29 cellular contexts compared by ENCODE assay signal in genomic region chr7:93409324-93409723, GRCh38.
"Had no signal": no experiment of that assay in that cellular context is flagged by ENCODE, and none has a peak within 500 bp of the region (broad histone marks: within the 10 kb centered on the region; RNA-seq: fewer than 3 reads in every experiment).

No MANE protein-coding gene starts in this region.

- H3K4me2 ChIP-seq: hepatocyte had no signal

- DNase-seq: colonic mucosa; cortex of kidney; dermis blood vessel endothelial cell; dorsolateral prefrontal cortex; effector CD4-positive, alpha-beta T cell; effector CD8-positive, alpha-beta T cell; effector memory CD4-positive, alpha-beta T cell; effector memory CD8-positive, alpha-beta T cell; endodermal cell; erythroblast; esophagus squamous epithelium; foreskin fibroblast; foreskin keratinocyte; foreskin melanocyte; gastrocnemius medialis; glutamatergic neuron; head of caudate nucleus; heart left ventricle; heart right ventricle had no signal

- H3K4me3 ChIP-seq: colonic mucosa, coronary artery, dorsolateral prefrontal cortex, esophagus muscularis mucosa, esophagus squamous epithelium, gastrocnemius medialis, gastroesophageal sphincter, heart left ventricle, heart right ventricle, hepatocyte had no signal

- FAIRE-seq: colon, endometrium, endothelial cell of umbilical vein, frontal cortex had no signal

- H3K27me3 ChIP-seq: colonic mucosa, esophagus muscularis mucosa, esophagus squamous epithelium, gastrocnemius medialis, gastroesophageal sphincter, heart right ventricle, hepatocyte had no signal

- ATAC-seq: effector memory CD8-positive, alpha-beta T cell; esophagus mucosa; gastrocnemius medialis; gastroesophageal sphincter; heart left ventricle; heart right ventricle had no signal

- H2AFZ ChIP-seq: hepatocyte had no signal

- H3K79me2 ChIP-seq: hepatocyte had no signal

- H3K9me3 ChIP-seq: colonic mucosa, gastrocnemius medialis had no signal

- H3K27ac ChIP-seq: colonic mucosa, coronary artery, dorsolateral prefrontal cortex, epithelial cell of prostate, esophagus muscularis mucosa, esophagus squamous epithelium, foreskin keratinocyte, gastrocnemius medialis, gastroesophageal sphincter, heart left ventricle, heart right ventricle, hepatocyte had no signal

- H3K36me3 ChIP-seq: colonic mucosa, esophagus muscularis mucosa, esophagus squamous epithelium, gastrocnemius medialis, gastroesophageal sphincter, heart left ventricle, heart right ventricle had no signal

- H3K4me1 ChIP-seq: colonic mucosa, esophagus muscularis mucosa, esophagus squamous epithelium, foreskin keratinocyte, gastrocnemius medialis, gastroesophageal sphincter, heart left ventricle, heart right ventricle had no signal
